ENCODE assay signal across 16 cellular contexts in the genomic region with DNA sequence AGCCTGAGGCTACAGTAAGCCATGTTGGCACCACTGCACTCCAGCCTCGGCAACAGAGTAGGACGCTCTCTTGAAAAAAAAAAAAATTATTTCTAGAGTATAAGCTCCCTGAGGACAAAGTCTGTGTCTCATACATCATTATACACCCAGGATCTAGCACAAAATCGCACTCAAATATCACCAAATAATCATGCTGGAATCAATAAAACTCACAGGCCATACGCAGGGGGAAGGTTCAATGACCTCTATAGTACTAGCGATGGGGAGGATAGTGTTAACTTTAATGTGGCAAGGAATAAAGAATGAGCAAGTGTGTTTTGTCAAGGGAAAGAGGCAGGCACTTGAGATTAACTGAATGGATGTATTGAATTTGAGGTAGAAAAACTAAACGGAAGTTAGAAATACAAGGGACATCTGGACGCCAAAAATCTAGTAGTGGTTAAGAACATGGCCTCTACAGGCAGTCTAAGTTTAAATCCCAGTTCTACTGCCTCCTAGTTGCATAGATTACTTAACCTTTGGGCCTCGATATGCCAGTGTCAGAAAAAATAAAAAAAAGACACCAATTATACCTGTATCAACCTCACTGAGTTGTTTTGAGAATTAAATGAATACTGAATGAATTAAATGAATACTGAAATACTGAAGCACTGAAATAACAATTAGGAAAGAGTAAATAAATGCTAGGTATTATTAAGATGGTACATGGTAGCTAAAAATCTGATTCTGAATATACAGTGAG.
"Had no signal": no experiment of that assay in that cellular context is flagged by ENCODE, and none has a peak within 500 bp of the region (broad histone marks: within the 10 kb centered on the region; RNA-seq: fewer than 3 reads in every experiment).

No MANE protein-coding gene starts in this region.

- H3K36me3 ChIP-seq: colonic mucosa, prostate gland had no signal

- H3K4me1 ChIP-seq: prostate gland had no signal

- DNase-seq: activated CD4-positive, alpha-beta T cell treated with anti-CD3 and anti-CD28 coated beads, Interleukin-2, amount 50 U/mL, for 48 hours; activated CD4-positive, CD25-positive, alpha-beta regulatory T cell treated with anti-CD3 and anti-CD28 coated beads, Interleukin-2, amount 50 U/mL, for 72 hours; activated gamma-delta T cell treated with Interleukin-2 at 50 U/mL for 16 hours; activated T-cell treated with anti-CD3 and anti-CD28 coated beads, Interleukin-2, amount 50 U/mL, for 48 hours; colonic mucosa; immature natural killer cell; left cardiac atrium; naive B cell; occipital lobe; stimulated activated CD4-positive, alpha-beta T cell treated with anti-CD3 and anti-CD28 coated beads, Interleukin-2, amount 100 ng/mL, for 24 hours; stimulated activated naive CD4-positive, alpha-beta T cell; SW 1271; upper lobe of right lung had no signal

- H3K4me3 ChIP-seq: colonic mucosa, prostate gland, suprapubic skin, upper lobe of right lung had no signal

- H3K27ac ChIP-seq: colonic mucosa, prostate gland, suprapubic skin, upper lobe of right lung had no signal

- H3K9me3 Mint-ChIP-seq: immature natural killer cell, naive B cell had no signal

- H3K27me3 Mint-ChIP-seq: naive B cell had no signal

- ATAC-seq: left cardiac atrium, sciatic nerve, upper lobe of right lung had no signal

- H3K27me3 ChIP-seq: colonic mucosa, suprapubic skin, upper lobe of right lung had no signal

- H3K4me3 Mint-ChIP-seq: immature natural killer cell had no signal

- H3K9me3 ChIP-seq: colonic mucosa, prostate gland, suprapubic skin, upper lobe of right lung had no signal
